22 cellular contexts compared by ENCODE assay signal in genomic region chr2:219478916-219479315, GRCh38. TPM values are rescaled to one million over a fixed set of nuclear protein-coding genes. Genes with fewer than 3 reads are reported as not detected.
A peak's percentile ranks its signal among the peaks of the same experiment; 100 is the strongest.
DNase-seq lines count a peak whose midpoint lies in the region; ATAC-seq and TF ChIP-seq lines count a peak whose summit lies in the region.
"Had no signal": no experiment of that assay in that cellular context is flagged by ENCODE, and none has a peak within 500 bp of the region (broad histone marks: within the 10 kb centered on the region; RNA-seq: fewer than 3 reads in every experiment).

No MANE protein-coding gene starts in this region.

- peaks cover 4 to 9% of the 10 kb centered on the region in 2 donors for H3K4me1 ChIP-seq in neuronal stem cell (ENCODE audit: control insufficient read depth in 2 of 2, insufficient read depth in 1 of 2, low read depth in 1 of 2, low read length in 2 of 2)
- peaks cover 0 to 33% (median 11%) of the 10 kb centered on the region in 4 donors for H3K4me1 ChIP-seq in tibial artery

- H3K4me2 ChIP-seq in neuronal stem cell (ENCODE audit: insufficient read depth, low read length, poor library complexity, severe bottlenecking) = no peak overlapping the region
- H3K4me2 ChIP-seq: A549 had no signal

- H2BK15ac ChIP-seq in neuronal stem cell (ENCODE audit: low read length) = peak overlapping the region; percentile 45

- H3K23ac ChIP-seq in neuronal stem cell (ENCODE audit: low read depth, low read length, poor library complexity) = no peak overlapping the region

- H3K9me3 ChIP-seq in neuronal stem cell (replicated peaks in 1 of 2; ENCODE audit: control insufficient read depth in 2 of 2, insufficient read depth in 1 of 2, low read depth in 1 of 2, low read length in 2 of 2) (peaks cover 0 to 2% of the 10 kb centered on the region in 2 donors), tibial artery (no peaks in the 10 kb centered on the region)
- H3K9me3 ChIP-seq: A549 had no signal

- H3K79me1 ChIP-seq in neuronal stem cell (ENCODE audit: low read depth, low read length) = no peaks in the 10 kb centered on the region

- ATAC-seq in Right ventricle myocardium inferior (no peak), Right ventricle myocardium superior (ENCODE audit: poor library complexity) (no peak), HG03196 (IDR thresholded peaks at IDR 0.05; ENCODE audit: unreplicated experiment) (no peak)
- no peak for ATAC-seq in activated CD4-positive, CD25-positive, alpha-beta regulatory T cell treated with anti-CD3 and anti-CD28 coated beads, Interleukin-2, amount 50 U/mL, for 24 hours
- ATAC-seq: A549, HCT116, K562 had no signal

- H4K91ac ChIP-seq in neuronal stem cell (ENCODE audit: low read depth, low read length, poor library complexity) = no peak overlapping the region

- intact Hi-C loops in Right ventricle myocardium inferior (cut with DNase I) (loop anchor here (5.0 to 10.0 kb wide), 3 partner anchors 47 to 156 kb away; partner anchors contain the start of gene SPEG), Right ventricle myocardium superior (cut with DNase I) (loop anchor here (5.0 kb wide), 1 partner anchor 53 kb away; no protein-coding TSS in a partner anchor), tibial artery (cut with DNase I; ENCODE audit: low total_unique reads) (no loop called here)

- H3K18ac ChIP-seq in neuronal stem cell (ENCODE audit: low read length) = peak overlapping the region; percentile 53

- H3K14ac ChIP-seq in neuronal stem cell (ENCODE audit: low read length) = peak overlapping the region; percentile 67

- DNase-seq in Right ventricle myocardium inferior (ENCODE audit: missing footprints) (peak; percentile 61), Right ventricle myocardium superior (no peak), neuronal stem cell (ENCODE audit: low spot score) (no peak), tibial artery (no peak), COR-L47 (lab: John Stamatoyannopoulos, UW) (no peak)
- DNase-seq: AML-193; CD4-positive, alpha-beta T cell; DMS153; DMS79; GDM1; GOT3; H7; IMR-90 had no signal

- H3K4me3 ChIP-seq in neuronal stem cell (ENCODE audit: low read length in 2 of 2) = no peak overlapping the region
- H3K4me3 ChIP-seq in tibial artery = no peak overlapping the region
- H3K4me3 ChIP-seq: A549, K562 had no signal

- no peak overlapping the region for H2BK12ac ChIP-seq in neuronal stem cell (ENCODE audit: low read length)

- no peak overlapping the region for H3K4ac ChIP-seq in neuronal stem cell (ENCODE audit: low read length)

- no peak overlapping the region for H4K8ac ChIP-seq in neuronal stem cell (ENCODE audit: low read depth, low read length)

- peak overlapping the region; percentile 82 for H2AK5ac ChIP-seq in neuronal stem cell (ENCODE audit: low read depth, low read length)

- H2BK120ac ChIP-seq in neuronal stem cell (ENCODE audit: low read depth, low read length) = no peak overlapping the region

- H3K27me3 ChIP-seq in neuronal stem cell (ENCODE audit: control insufficient read depth in 3 of 3, insufficient read depth in 3 of 3, low read depth in 1 of 3, low read length in 3 of 3) (peaks cover 8 to 51% (median 37%) of the 10 kb centered on the region in 3 experiments), tibial artery (peaks cover 0 to 3% of the 10 kb centered on the region in 2 donors)

- no CpG with 5 or more reads among the region's 8 CpGs for WGBS in neuronal stem cell (ENCODE audit: extremely low coverage in 2 of 2, insufficient read length in 2 of 2, insufficient replicate concordance in 1 of 2), 2 donors

- H3K36me3 ChIP-seq in neuronal stem cell (replicated peaks in 1 of 2; ENCODE audit: control insufficient read depth in 2 of 2, insufficient read depth in 2 of 2, low read length in 2 of 2) (no peaks in the 10 kb centered on the region), tibial artery (peaks cover 85 to 94% (median 89%) of the 10 kb centered on the region in 3 donors)

- no peak for TF ChIP-seq CTCF in tibial artery (IDR thresholded peaks at IDR 0.05)

- no peak overlapping the region for H3K9ac ChIP-seq in neuronal stem cell (ENCODE audit: low read depth, low read length, poor library complexity)

- no peak overlapping the region for H3K27ac ChIP-seq in neuronal stem cell (replicated peaks; ENCODE audit: low read length)
- H3K27ac ChIP-seq in tibial artery = peak overlapping the region; percentile 76 to 96
- H3K27ac ChIP-seq: 22Rv1, A549, C4-2B had no signal

- no peak overlapping the region for H2BK5ac ChIP-seq in neuronal stem cell (ENCODE audit: low read length)

- H2AFZ ChIP-seq in neuronal stem cell (ENCODE audit: low read length) = no peak overlapping the region

RNA-seq across cellular contexts. Expression of gene GMPPA, which starts 19.8 kb away (rescaled TPM):
- total RNA-seq in Right ventricle myocardium inferior = 22.9 TPM
- 22.3 TPM for total RNA-seq in Right ventricle myocardium superior
- 11.1 TPM for polyA plus RNA-seq in neuronal stem cell (2013, experiment 1 of 2)
- 10.9 TPM for polyA plus RNA-seq in neuronal stem cell (2013, experiment 2 of 2)

RNA-seq across cellular contexts. Expression of gene ASIC4, which starts 35.4 kb away (rescaled TPM):
- not detected for total RNA-seq in Right ventricle myocardium inferior
- total RNA-seq in Right ventricle myocardium superior = not detected
- polyA plus RNA-seq in neuronal stem cell (2013, experiment 1 of 2) = 0.14 TPM
- 0.15 TPM for polyA plus RNA-seq in neuronal stem cell (2013, experiment 2 of 2)
- total RNA-seq: Daoy, HT1080, IMR-90 had no signal

RNA-seq across cellular contexts. Expression of gene SPEG, which starts 44.3 kb away (rescaled TPM):
- total RNA-seq in Right ventricle myocardium inferior (119 TPM), Right ventricle myocardium superior (103 TPM)
- 24.0 TPM for polyA plus RNA-seq in neuronal stem cell (2013, experiment 1 of 2)
- polyA plus RNA-seq in neuronal stem cell (2013, experiment 2 of 2) = 23.9 TPM
